18 cellular contexts compared by ENCODE assay signal in the genomic region with DNA sequence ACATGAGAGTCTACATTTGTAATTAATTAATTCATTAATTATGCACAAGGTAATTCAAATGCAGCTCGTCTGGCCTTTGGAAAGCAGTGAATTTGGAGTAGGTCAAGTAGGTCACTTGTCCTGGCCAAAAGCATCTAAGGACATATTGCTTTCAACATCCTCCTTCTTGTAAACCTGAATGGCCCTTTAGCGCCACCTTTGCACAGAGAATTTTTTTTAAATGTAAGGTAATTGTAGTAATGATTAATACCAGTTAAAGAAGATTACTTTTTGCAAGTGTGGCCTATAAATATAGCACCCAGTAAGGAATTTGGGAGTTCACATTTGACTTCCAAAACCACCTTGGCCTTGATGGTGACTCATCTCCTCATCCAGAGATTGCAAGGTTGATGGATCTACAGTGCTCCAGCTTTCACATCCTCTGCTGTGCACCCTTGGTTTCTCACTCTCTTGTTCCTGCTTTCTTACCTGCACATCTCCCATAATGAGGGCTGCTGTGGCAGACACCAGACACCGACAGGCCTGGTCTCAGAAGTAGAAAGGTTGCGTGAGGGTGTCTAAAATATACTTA.
A peak's percentile ranks its signal among the peaks of the same experiment; 100 is the strongest.
DNase-seq lines count a peak whose midpoint lies in the region; FAIRE-seq and TF ChIP-seq lines count a peak whose summit lies in the region.
"Had no signal": no experiment of that assay in that cellular context is flagged by ENCODE, and none has a peak within 500 bp of the region (broad histone marks: within the 10 kb centered on the region; RNA-seq: fewer than 3 reads in every experiment).

No MANE protein-coding gene starts in this region.

- TF ChIP-seq CTCF in OCI-LY3 (IDR thresholded peaks at IDR 0.05; ENCODE audit: low read depth, low read length) (peak; percentile 9; the same call in 1 of the 2 replicates), epithelial cell of esophagus (IDR thresholded peaks at IDR 0.05; ENCODE audit: insufficient read depth, low read depth, low read length, missing control alignments) (no peak)

- no peaks in the 10 kb centered on the region for H3K27me3 ChIP-seq in OCI-LY3 (ENCODE audit: low read depth, low read length)

- peak; percentile 81 for FAIRE-seq in urothelium cell line (lab: Jason Lieb, UNC)
- FAIRE-seq: H1, K562 had no signal

- DNase-seq in DMS53 (lab: John Stamatoyannopoulos, UW) (peak; percentile 33), DMS53 treated with DMSO at 0.1 percent for 48 hours (lab: John Stamatoyannopoulos, UW; ENCODE audit: unreplicated experiment) (no peak), epithelial cell of esophagus (ENCODE audit: low read depth) (peak; percentile 36), urothelium cell line (ENCODE audit: low spot score) (no peak), iPS-NIHi11 (ENCODE audit: low spot score) (no peak), NCI-H1694 treated with DMSO at 0.1 percent for 48 hours (lab: John Stamatoyannopoulos, UW) (no peak), NCI-H1092 (lab: John Stamatoyannopoulos, UW) (no peak)
- DNase-seq: 8988T, DMS79, HFFc6, NCI-H1105, NCI-H187, NCI-H510A, RPMI8226 had no signal

- no peak overlapping the region for H3K27ac ChIP-seq in OCI-LY3 (ENCODE audit: low read length)
- H3K27ac ChIP-seq: HL-60 had no signal

- H3K9me3 ChIP-seq in OCI-LY3 (ENCODE audit: insufficient read depth, low read length) = no peaks in the 10 kb centered on the region

- no peak overlapping the region for H3K9ac ChIP-seq in OCI-LY3 (ENCODE audit: low read length)

- H3K4me2 ChIP-seq in OCI-LY3 (ENCODE audit: low read length) = no peak overlapping the region

- no peaks in the 10 kb centered on the region for H3K79me2 ChIP-seq in OCI-LY3 (ENCODE audit: low read length)

- no peaks in the 10 kb centered on the region for H4K20me1 ChIP-seq in OCI-LY3 (ENCODE audit: insufficient read depth, low read length)

- no peaks in the 10 kb centered on the region for H3K36me3 ChIP-seq in OCI-LY3 (replicated peaks; ENCODE audit: low read depth, low read length)

- no peak overlapping the region for H2AFZ ChIP-seq in OCI-LY3 (ENCODE audit: low read depth, low read length)

- H3K4me1 ChIP-seq in OCI-LY3 (ENCODE audit: low read length) = no peaks in the 10 kb centered on the region

- H3K4me3 ChIP-seq in OCI-LY3 (ENCODE audit: low read length) (no peak overlapping the region), epithelial cell of esophagus (ENCODE audit: low read length) (no peak overlapping the region)
- H3K4me3 ChIP-seq: K562 had no signal

Comparison
In these comparisons a context has a peak if more than half of its experiments do, and no peak if none do; other contexts are left out.
1. DNase-seq: peak in DMS53 (single experiment) and epithelial cell of esophagus (single experiment); none in DMS53 treated with DMSO at 0.1 percent for 48 hours (single experiment), urothelium cell line (single experiment), iPS-NIHi11 (single experiment), NCI-H1694 treated with DMSO at 0.1 percent for 48 hours (single experiment) and NCI-H1092 (single experiment).